Comparison of ENCODE assay signal across 8 cellular contexts in the genomic region with DNA sequence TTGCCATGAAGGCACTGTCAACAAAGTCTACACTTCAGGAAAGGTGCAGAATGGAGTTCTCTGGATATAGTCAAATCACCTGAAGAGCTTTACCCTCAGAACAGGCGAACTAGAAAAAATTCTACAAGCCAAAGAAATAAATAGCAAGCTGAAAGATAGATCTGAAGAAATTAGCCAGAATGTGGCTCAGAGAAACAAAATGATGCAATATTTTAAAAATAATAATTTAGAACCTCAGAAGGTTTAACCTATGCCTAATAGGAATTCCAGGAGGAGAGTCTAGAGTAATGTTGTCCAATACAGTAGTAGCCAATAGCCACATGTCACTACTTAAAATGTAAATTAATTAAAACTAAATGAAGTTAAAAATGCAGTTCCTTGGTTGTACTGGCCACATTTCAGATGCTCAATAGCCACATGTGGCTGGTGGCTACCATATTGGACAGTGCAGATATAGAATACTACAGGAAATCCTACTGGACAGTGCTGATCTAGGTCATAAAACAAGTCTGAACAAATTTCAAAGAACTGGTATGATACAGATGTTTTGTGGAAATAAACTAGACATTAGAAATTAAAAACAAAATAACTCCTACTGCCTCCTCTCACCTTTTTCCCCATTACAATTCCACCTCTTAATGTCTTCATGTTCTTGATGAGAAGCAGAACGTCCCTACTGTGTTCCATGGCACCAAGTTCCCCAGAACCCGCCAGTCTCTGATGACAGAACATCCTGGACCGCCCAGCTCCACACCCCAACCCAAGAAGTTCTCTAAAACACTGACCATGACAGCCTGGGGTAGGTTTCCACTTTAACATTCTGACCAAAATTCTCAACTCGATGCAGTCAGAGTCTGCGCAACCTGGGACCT. TPM values are rescaled to one million over a fixed set of nuclear protein-coding genes. Genes with fewer than 3 reads are reported as not detected.
DNase-seq lines count a peak whose midpoint lies in the region; ATAC-seq and TF ChIP-seq lines count a peak whose summit lies in the region.

No MANE protein-coding gene starts in this region.

- H3K9me3 Mint-ChIP-seq in activated T-cell treated with anti-CD3 and anti-CD28 coated beads, Interleukin-2, amount 50 U/mL, for 4 hours = no peaks in the 10 kb centered on the region
- H3K9me3 Mint-ChIP-seq in activated naive CD8-positive, alpha-beta T cell treated with anti-CD3 and anti-CD28 coated beads, Interleukin-2, amount 50 U/mL, for 24 hours = no peaks in the 10 kb centered on the region
- H3K9me3 Mint-ChIP-seq in immature natural killer cell = no peaks in the 10 kb centered on the region

- 17 to 18% (median 17%) methylated on average over 6 of the region's 6 CpGs for WGBS in stomach, 5 donors

- no peaks in the 10 kb centered on the region for H3K27me3 Mint-ChIP-seq in activated T-cell treated with anti-CD3 and anti-CD28 coated beads, Interleukin-2, amount 50 U/mL, for 4 hours (ENCODE audit: low read depth)
- no peaks in the 10 kb centered on the region for H3K27me3 Mint-ChIP-seq in activated naive CD8-positive, alpha-beta T cell treated with anti-CD3 and anti-CD28 coated beads, Interleukin-2, amount 50 U/mL, for 24 hours
- peaks cover 8 to 12% (median 10%) of the 10 kb centered on the region in 3 donors for H3K27me3 Mint-ChIP-seq in immature natural killer cell (ENCODE audit: low read depth in 3 of 3)

- no peak for TF ChIP-seq CTCF in stomach (IDR thresholded peaks at IDR 0.05)

- intact Hi-C loops in stomach (cut with DNase I; ENCODE audit: low total_unique reads) = no loop called here

- H3K27ac Mint-ChIP-seq in activated naive CD8-positive, alpha-beta T cell treated with anti-CD3 and anti-CD28 coated beads, Interleukin-2, amount 50 U/mL, for 24 hours = peak overlapping the region; percentile 96
- H3K27ac Mint-ChIP-seq in immature natural killer cell = peak overlapping the region; percentile 96 to 99 (median 99)

- peak overlapping the region; percentile 81 to 94 (median 93) for H3K27ac ChIP-seq in stomach

- H3K4me1 ChIP-seq in stomach = peaks cover 0 to 40% (median 16%) of the 10 kb centered on the region in 4 donors

- peak; percentile 56 for TF ChIP-seq EP300 in stomach (IDR thresholded peaks at IDR 0.05)

- DNase-seq in activated T-cell treated with anti-CD3 and anti-CD28 coated beads, Interleukin-2, amount 50 U/mL, for 4 hours = no peak
- no peak for DNase-seq in activated T-cell treated with anti-CD3 and anti-CD28 coated beads, Interleukin-2, amount 50 U/mL, for 1 hour
- no peak for DNase-seq in activated naive CD8-positive, alpha-beta T cell treated with anti-CD3 and anti-CD28 coated beads, Interleukin-2, amount 50 U/mL, for 24 hours
- DNase-seq in immature natural killer cell (no peak), stomach (no peak), epidermal melanocyte (ENCODE audit: insufficient read length, low spot score) (no peak)
- DNase-seq in central memory CD4-positive, alpha-beta T cell = no peak

- peak overlapping the region; percentile 73 to 83 (median 78) for H3K4me3 ChIP-seq in stomach

- H3K36me3 ChIP-seq in stomach = peaks cover 0 to 6% (median under 1%) of the 10 kb centered on the region in 4 donors

- H3K4me3 Mint-ChIP-seq in activated T-cell treated with anti-CD3 and anti-CD28 coated beads, Interleukin-2, amount 50 U/mL, for 4 hours = peak overlapping the region; percentile 98
- H3K4me3 Mint-ChIP-seq in activated naive CD8-positive, alpha-beta T cell treated with anti-CD3 and anti-CD28 coated beads, Interleukin-2, amount 50 U/mL, for 24 hours = peak overlapping the region; percentile 99
- H3K4me3 Mint-ChIP-seq in immature natural killer cell = peak overlapping the region; percentile 98 to 100 (median 99)

- TF ChIP-seq POLR2A in stomach (IDR thresholded peaks at IDR 0.05) = no peak

- ATAC-seq in activated T-cell treated with anti-CD3 and anti-CD28 coated beads, Interleukin-2, amount 50 U/mL, for 4 hours = peak; percentile 18 to 23
- ATAC-seq in HG03159 (IDR thresholded peaks at IDR 0.05; ENCODE audit: unreplicated experiment) = peak; percentile 29
- ATAC-seq in activated naive CD8-positive, alpha-beta T cell treated with anti-CD3 and anti-CD28 coated beads, Interleukin-2, amount 50 U/mL, for 24 hours = peak; percentile 26

- no peaks in the 10 kb centered on the region for H3K9me3 ChIP-seq in stomach

- peaks cover 7% of the 10 kb centered on the region for H3K36me3 Mint-ChIP-seq in activated T-cell treated with anti-CD3 and anti-CD28 coated beads, Interleukin-2, amount 50 U/mL, for 4 hours (ENCODE audit: insufficient read depth)
- H3K36me3 Mint-ChIP-seq in activated naive CD8-positive, alpha-beta T cell treated with anti-CD3 and anti-CD28 coated beads, Interleukin-2, amount 50 U/mL, for 24 hours (ENCODE audit: low read depth) = peaks cover 1% of the 10 kb centered on the region
- H3K36me3 Mint-ChIP-seq in immature natural killer cell = peaks cover 0 to 5% (median 4%) of the 10 kb centered on the region in 3 donors

- H3K27me3 ChIP-seq in stomach = no peaks in the 10 kb centered on the region

- H3K4me1 Mint-ChIP-seq in activated T-cell treated with anti-CD3 and anti-CD28 coated beads, Interleukin-2, amount 50 U/mL, for 4 hours (ENCODE audit: low read depth) = peaks cover 38% of the 10 kb centered on the region
- peaks cover 38% of the 10 kb centered on the region for H3K4me1 Mint-ChIP-seq in activated naive CD8-positive, alpha-beta T cell treated with anti-CD3 and anti-CD28 coated beads, Interleukin-2, amount 50 U/mL, for 24 hours
- peaks cover 20 to 43% of the 10 kb centered on the region in 2 donors for H3K4me1 Mint-ChIP-seq in immature natural killer cell

RNA-seq across cellular contexts. Expression of a gene that starts 0.6 kb away (rescaled TPM):
- total RNA-seq in activated T-cell treated with anti-CD3 and anti-CD28 coated beads, Interleukin-2, amount 50 U/mL, for 4 hours = 10 to 100 TPM in 1 of 3 donors, 1 to 10 TPM in 2; 7.0 to 10.7 (median 7.9) TPM
- polyA plus RNA-seq in immature natural killer cell = 10 to 100 TPM; 11.2 to 17.9 (median 13.0) TPM
- 10 to 100 TPM; 11.0 to 37.5 (median 18.4) TPM for total RNA-seq in stomach
- polyA plus RNA-seq in stomach = 1 to 10 TPM; 4.5 to 5.2 (median 4.7) TPM

RNA-seq across cellular contexts. Expression of a gene that starts 26.9 kb away (rescaled TPM):
- not detected for total RNA-seq in activated T-cell treated with anti-CD3 and anti-CD28 coated beads, Interleukin-2, amount 50 U/mL, for 4 hours
- polyA plus RNA-seq in immature natural killer cell = not detected
- total RNA-seq in stomach = 1 to 10 TPM in 2 of 5 donors, not detected in 3; 1.8 to 2.4 TPM
- under 1 TPM in 1 of 3 donors, not detected in 2; 0.08 TPM for polyA plus RNA-seq in stomach
